Comparison of ENCODE assay signal across 1 cellular context in the genomic region with DNA sequence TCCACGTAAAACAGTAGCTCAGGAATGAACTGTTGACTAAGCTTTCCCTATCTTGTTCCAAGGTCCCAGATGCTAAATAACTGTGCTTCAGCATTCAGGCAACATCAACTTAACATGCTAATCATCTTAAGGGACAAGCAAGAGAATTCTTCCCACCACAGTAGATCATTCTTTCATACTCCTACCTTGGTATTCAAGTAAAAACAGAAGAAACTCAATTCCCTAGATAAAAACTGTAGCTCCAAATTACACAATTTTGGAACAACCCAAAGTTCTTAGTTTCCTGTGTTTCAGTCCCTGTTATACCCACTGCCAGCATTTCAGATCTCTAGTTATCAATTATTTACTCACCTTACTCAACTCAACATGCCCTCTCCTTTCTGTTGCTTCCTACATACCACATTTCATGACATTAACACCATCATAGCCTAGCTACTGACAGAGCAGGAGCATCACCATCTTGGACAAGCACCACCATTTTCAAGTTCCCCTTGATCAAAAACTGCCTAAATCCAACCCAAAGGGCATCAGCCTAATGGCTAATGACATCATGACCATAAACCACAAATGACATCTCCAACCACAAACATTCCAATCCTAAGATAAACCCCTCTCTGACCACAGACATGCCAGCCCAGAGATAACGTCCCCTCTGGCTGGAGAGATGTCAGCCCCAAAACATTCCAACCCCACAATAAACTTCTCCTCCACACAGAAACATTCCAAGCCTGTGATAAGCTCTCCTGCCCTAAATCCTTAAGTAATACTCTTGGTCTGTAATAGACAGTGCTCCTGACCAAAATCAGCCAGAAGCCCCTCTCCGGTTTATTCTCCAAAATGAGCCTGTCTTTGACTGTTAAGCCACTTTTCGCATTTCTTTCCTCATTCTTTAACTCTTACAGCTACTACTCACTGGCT.
A peak's percentile ranks its signal among the peaks of the same experiment; 100 is the strongest.
TF ChIP-seq lines count a peak whose summit lies in the region.

No MANE protein-coding gene starts in this region.

TF ChIP-seq in K562, 482 proteins besides CTCF, POLR2A, EP300 and RAD21 (continued from another document and continues in another):
- TF ChIP-seq CHD7 (IDR thresholded peaks at IDR 0.05; ENCODE audit: low read depth, low read length): no peak
- no peak for TF ChIP-seq RBM22 (IDR thresholded peaks at IDR 0.05; ENCODE audit: low read depth, low read length, poor library complexity, severe bottlenecking)
- peak; percentile 86 for TF ChIP-seq TAL1 (IDR thresholded peaks at IDR 0.05)
- no peak for TF ChIP-seq MLX (CRISPR knock-in tag; conservative IDR thresholded peaks at IDR 0.05)
- no peak for TF ChIP-seq RB1 (IDR thresholded peaks at IDR 0.05; ENCODE audit: low read depth)
- no peak for TF ChIP-seq GATAD2B (IDR thresholded peaks at IDR 0.05; ENCODE audit: borderline replicate concordance)
- TF ChIP-seq ZFP91 (CRISPR knock-in tag; IDR thresholded peaks at IDR 0.05): no peak
- no peak for TF ChIP-seq LARP7 (IDR thresholded peaks at IDR 0.05)
- peak; percentile 48 to 83 for TF ChIP-seq AFF1 (IDR thresholded peaks at IDR 0.05; ENCODE audit: low read depth in 1 of 2, partially characterized antibody in 2 of 2)
- TF ChIP-seq NFRKB (IDR thresholded peaks at IDR 0.05; ENCODE audit: low read depth): no peak
- 0 out of 2 replicates have a peak, but pooled peaks have one; percentile 49 for TF ChIP-seq ZNF764 (CRISPR knock-in tag; IDR thresholded peaks at IDR 0.05; ENCODE audit: low read depth)
- peak; percentile 48; the same call in 1 of the 2 replicates for TF ChIP-seq IRF9 (tag; IDR thresholded peaks at IDR 0.05)
- TF ChIP-seq KAT7 (CRISPR knock-in tag; IDR thresholded peaks at IDR 0.05; ENCODE audit: borderline replicate concordance): no peak
- TF ChIP-seq KDM5B (IDR thresholded peaks at IDR 0.05; ENCODE audit: insufficient replicate concordance, low read depth, low read length): no peak
- TF ChIP-seq SRSF7 (optimal IDR thresholded peaks at IDR 0.05; ENCODE audit: low read depth, low read length): no peak
- TF ChIP-seq MAFG (tag; conservative IDR thresholded peaks at IDR 0.05): no peak
- no peak for TF ChIP-seq MXI1 (IDR thresholded peaks at IDR 0.05; ENCODE audit: low read depth, low read length)
- peak; percentile 75; the same call in 1 of the 2 replicates for TF ChIP-seq DMBX1 (CRISPR knock-in tag; IDR thresholded peaks at IDR 0.05; ENCODE audit: borderline replicate concordance)
- peak; percentile 26; the same call in 1 of the 2 replicates for TF ChIP-seq HDAC8 (tag; IDR thresholded peaks at IDR 0.05)
- TF ChIP-seq, protein P1, sequence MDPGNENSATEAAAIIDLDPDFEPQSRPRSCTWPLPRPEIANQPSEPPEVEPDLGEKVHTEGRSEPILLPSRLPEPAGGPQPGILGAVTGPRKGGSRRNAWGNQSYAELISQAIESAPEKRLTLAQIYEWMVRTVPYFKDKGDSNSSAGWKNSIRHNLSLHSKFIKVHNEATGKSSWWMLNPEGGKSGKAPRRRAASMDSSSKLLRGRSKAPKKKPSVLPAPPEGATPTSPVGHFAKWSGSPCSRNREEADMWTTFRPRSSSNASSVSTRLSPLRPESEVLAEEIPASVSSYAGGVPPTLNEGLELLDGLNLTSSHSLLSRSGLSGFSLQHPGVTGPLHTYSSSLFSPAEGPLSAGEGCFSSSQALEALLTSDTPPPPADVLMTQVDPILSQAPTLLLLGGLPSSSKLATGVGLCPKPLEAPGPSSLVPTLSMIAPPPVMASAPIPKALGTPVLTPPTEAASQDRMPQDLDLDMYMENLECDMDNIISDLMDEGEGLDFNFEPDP (CRISPR knock-in tag; IDR thresholded peaks at IDR 0.05): no peak
- TF ChIP-seq SAFB2 (IDR thresholded peaks at IDR 0.05; ENCODE audit: borderline replicate concordance, low read depth, low read length, severe bottlenecking): no peak
- no peak for TF ChIP-seq ZFP30 (CRISPR knock-in tag; IDR thresholded peaks at IDR 0.05; ENCODE audit: borderline replicate concordance)
- TF ChIP-seq TFAP4 (CRISPR knock-in tag; IDR thresholded peaks at IDR 0.05; ENCODE audit: borderline replicate concordance): no peak
- peak in 1 of 2 experiments; percentile 71; a peak in 2 of 4 replicates for TF ChIP-seq MAZ (CRISPR knock-in tag; conservative IDR thresholded peaks at IDR 0.05 in 1 of 2, IDR thresholded peaks at IDR 0.05 in 1 of 2)
- TF ChIP-seq CSDE1 (IDR thresholded peaks at IDR 0.05): no peak
- TF ChIP-seq MEF2A (IDR thresholded peaks at IDR 0.05; ENCODE audit: control insufficient read depth, low read depth, low read length): peak; percentile 56; the same call in 1 of the 2 replicates
